ENCODE assay signal across 1 cellular context in the genomic region with DNA sequence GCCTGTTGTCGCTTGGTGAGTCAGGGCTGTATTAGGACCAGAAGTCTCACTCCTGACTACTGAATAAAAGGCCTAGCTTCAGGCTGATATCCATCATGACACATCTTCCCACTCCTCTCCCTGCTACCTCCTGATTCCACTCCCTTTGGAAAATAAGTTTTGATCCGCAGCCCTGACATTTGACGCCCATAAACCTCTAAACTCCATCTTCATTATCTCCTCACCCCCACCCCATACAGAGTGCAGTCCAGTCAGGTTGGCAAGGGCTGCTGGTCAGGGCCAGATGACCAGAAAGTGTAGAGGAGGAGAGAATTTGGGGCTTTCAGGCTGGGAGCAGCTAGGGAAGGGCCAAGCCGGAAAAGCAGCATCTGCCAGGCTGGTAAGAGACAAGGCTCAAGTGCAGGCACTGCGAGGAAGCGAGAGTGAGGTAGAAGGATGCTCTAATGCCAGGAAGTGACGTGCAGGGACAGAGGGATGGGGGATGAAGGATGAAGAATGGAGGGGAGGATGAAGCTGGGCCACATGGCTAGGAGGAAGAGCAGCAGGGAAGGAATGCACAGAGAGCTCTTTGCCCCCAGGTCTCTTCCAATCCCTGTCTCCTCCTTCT.
TF ChIP-seq lines count a peak whose summit lies in the region.

No MANE protein-coding gene starts in this region.

TF ChIP-seq in WTC11, 78 proteins besides CTCF, POLR2A, EP300 and RAD21 (continued from another document):
- TF ChIP-seq, protein P1, sequence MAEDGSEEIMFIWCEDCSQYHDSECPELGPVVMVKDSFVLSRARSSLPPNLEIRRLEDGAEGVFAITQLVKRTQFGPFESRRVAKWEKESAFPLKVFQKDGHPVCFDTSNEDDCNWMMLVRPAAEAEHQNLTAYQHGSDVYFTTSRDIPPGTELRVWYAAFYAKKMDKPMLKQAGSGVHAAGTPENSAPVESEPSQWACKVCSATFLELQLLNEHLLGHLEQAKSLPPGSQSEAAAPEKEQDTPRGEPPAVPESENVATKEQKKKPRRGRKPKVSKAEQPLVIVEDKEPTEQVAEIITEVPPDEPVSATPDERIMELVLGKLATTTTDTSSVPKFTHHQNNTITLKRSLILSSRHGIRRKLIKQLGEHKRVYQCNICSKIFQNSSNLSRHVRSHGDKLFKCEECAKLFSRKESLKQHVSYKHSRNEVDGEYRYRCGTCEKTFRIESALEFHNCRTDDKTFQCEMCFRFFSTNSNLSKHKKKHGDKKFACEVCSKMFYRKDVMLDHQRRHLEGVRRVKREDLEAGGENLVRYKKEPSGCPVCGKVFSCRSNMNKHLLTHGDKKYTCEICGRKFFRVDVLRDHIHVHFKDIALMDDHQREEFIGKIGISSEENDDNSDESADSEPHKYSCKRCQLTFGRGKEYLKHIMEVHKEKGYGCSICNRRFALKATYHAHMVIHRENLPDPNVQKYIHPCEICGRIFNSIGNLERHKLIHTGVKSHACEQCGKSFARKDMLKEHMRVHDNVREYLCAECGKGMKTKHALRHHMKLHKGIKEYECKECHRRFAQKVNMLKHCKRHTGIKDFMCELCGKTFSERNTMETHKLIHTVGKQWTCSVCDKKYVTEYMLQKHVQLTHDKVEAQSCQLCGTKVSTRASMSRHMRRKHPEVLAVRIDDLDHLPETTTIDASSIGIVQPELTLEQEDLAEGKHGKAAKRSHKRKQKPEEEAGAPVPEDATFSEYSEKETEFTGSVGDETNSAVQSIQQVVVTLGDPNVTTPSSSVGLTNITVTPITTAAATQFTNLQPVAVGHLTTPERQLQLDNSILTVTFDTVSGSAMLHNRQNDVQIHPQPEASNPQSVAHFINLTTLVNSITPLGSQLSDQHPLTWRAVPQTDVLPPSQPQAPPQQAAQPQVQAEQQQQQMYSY (CRISPR knock-in tag; IDR thresholded peaks at IDR 0.05) = no peak
- TF ChIP-seq, protein P2, sequence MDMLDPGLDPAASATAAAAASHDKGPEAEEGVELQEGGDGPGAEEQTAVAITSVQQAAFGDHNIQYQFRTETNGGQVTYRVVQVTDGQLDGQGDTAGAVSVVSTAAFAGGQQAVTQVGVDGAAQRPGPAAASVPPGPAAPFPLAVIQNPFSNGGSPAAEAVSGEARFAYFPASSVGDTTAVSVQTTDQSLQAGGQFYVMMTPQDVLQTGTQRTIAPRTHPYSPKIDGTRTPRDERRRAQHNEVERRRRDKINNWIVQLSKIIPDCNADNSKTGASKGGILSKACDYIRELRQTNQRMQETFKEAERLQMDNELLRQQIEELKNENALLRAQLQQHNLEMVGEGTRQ (CRISPR knock-in tag; IDR thresholded peaks at IDR 0.05) = no peak
- TF ChIP-seq SMAD3 (CRISPR knock-in tag; IDR thresholded peaks at IDR 0.05; ENCODE audit: borderline replicate concordance) = no peak
- TF ChIP-seq MYBL2 (CRISPR knock-in tag; IDR thresholded peaks at IDR 0.05) = no peak
- TF ChIP-seq, protein P3, sequence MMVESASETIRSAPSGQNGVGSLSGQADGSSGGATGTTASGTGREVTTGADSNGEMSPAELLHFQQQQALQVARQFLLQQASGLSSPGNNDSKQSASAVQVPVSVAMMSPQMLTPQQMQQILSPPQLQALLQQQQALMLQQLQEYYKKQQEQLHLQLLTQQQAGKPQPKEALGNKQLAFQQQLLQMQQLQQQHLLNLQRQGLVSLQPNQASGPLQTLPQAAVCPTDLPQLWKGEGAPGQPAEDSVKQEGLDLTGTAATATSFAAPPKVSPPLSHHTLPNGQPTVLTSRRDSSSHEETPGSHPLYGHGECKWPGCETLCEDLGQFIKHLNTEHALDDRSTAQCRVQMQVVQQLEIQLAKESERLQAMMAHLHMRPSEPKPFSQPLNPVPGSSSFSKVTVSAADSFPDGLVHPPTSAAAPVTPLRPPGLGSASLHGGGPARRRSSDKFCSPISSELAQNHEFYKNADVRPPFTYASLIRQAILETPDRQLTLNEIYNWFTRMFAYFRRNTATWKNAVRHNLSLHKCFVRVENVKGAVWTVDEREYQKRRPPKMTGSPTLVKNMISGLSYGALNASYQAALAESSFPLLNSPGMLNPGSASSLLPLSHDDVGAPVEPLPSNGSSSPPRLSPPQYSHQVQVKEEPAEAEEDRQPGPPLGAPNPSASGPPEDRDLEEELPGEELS (CRISPR knock-in tag; IDR thresholded peaks at IDR 0.05) = no peak
- TF ChIP-seq PRRX2 (CRISPR knock-in tag; IDR thresholded peaks at IDR 0.05) = no peak
- TF ChIP-seq, protein P4, sequence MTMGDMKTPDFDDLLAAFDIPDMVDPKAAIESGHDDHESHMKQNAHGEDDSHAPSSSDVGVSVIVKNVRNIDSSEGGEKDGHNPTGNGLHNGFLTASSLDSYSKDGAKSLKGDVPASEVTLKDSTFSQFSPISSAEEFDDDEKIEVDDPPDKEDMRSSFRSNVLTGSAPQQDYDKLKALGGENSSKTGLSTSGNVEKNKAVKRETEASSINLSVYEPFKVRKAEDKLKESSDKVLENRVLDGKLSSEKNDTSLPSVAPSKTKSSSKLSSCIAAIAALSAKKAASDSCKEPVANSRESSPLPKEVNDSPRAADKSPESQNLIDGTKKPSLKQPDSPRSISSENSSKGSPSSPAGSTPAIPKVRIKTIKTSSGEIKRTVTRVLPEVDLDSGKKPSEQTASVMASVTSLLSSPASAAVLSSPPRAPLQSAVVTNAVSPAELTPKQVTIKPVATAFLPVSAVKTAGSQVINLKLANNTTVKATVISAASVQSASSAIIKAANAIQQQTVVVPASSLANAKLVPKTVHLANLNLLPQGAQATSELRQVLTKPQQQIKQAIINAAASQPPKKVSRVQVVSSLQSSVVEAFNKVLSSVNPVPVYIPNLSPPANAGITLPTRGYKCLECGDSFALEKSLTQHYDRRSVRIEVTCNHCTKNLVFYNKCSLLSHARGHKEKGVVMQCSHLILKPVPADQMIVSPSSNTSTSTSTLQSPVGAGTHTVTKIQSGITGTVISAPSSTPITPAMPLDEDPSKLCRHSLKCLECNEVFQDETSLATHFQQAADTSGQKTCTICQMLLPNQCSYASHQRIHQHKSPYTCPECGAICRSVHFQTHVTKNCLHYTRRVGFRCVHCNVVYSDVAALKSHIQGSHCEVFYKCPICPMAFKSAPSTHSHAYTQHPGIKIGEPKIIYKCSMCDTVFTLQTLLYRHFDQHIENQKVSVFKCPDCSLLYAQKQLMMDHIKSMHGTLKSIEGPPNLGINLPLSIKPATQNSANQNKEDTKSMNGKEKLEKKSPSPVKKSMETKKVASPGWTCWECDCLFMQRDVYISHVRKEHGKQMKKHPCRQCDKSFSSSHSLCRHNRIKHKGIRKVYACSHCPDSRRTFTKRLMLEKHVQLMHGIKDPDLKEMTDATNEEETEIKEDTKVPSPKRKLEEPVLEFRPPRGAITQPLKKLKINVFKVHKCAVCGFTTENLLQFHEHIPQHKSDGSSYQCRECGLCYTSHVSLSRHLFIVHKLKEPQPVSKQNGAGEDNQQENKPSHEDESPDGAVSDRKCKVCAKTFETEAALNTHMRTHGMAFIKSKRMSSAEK (CRISPR knock-in tag; IDR thresholded peaks at IDR 0.05; ENCODE audit: borderline replicate concordance) = no peak
- TF ChIP-seq RELA (CRISPR knock-in tag; IDR thresholded peaks at IDR 0.05; ENCODE audit: borderline replicate concordance) = no peak
- TF ChIP-seq ZNF121 (CRISPR knock-in tag; IDR thresholded peaks at IDR 0.05) = no peak
